In the genomic region with DNA sequence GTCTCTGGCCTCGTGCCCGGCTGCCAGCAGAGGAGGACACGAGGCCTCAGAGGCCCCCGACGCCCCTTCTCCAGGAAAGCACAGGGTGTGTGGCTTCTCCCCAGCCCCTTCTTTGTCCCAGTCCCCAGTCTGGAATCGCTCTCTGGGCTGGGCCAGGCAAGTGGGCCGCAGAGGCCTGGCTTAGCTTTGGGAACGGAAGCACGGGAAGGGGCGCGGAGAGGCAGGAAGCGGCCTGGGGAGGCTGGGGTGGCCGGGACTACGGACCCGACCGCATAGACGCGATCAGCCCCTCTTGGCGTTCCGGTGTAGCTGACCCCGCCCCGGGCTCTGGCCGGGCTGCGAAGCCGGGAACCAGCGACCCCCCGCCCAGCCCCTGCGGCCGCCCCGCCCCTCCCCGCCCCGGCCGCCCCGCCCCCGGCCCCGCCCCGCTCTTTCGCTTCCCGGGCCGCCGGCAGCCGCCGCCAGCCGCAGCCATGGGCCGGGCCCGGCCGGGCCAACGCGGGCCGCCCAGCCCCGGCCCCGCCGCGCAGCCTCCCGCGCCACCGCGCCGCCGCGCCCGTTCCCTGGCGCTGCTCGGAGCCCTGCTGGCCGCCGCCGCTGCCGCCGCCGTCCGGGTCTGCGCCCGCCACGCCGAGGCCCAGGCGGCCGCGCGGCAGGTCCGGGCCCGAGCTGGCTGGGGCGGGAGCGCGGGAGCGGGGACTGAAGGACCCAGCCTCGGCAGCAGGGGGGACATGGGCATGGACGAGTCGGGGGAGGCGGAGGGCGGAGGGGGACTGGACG, we compare ENCODE assay signal across 1 cellular context.
TF ChIP-seq lines count a peak whose summit lies in the region.

Gene SELENON, plus strand, starts transcription at position 436 of the 780 bp plus-strand sequence. Its CDS starts 38 bp downstream, at position 474.

TF ChIP-seq in K562, 482 proteins besides CTCF, POLR2A, EP300 and RAD21 (continued from another document):
- TF ChIP-seq, protein P1, sequence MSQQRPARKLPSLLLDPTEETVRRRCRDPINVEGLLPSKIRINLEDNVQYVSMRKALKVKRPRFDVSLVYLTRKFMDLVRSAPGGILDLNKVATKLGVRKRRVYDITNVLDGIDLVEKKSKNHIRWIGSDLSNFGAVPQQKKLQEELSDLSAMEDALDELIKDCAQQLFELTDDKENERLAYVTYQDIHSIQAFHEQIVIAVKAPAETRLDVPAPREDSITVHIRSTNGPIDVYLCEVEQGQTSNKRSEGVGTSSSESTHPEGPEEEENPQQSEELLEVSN (IDR thresholded peaks at IDR 0.05; ENCODE audit: borderline replicate concordance in 1 of 2, extremely low read depth in 1 of 2, insufficient read depth in 1 of 2, insufficient read length in 1 of 2, low read depth in 1 of 2, low read length in 1 of 2, poor library complexity in 1 of 2, severe bottlenecking in 1 of 2), result peak in 1 of 2 experiments; percentile 83
- TF ChIP-seq RBFOX2 (IDR thresholded peaks at IDR 0.05; ENCODE audit: low read depth, low read length), result peak; percentile 64
- TF ChIP-seq ZBTB7A (IDR thresholded peaks at IDR 0.05; ENCODE audit: borderline replicate concordance, control insufficient read depth, low read depth, low read length), result peak; percentile 35; the same call in 1 of the 2 replicates
- TF ChIP-seq FIP1L1 (IDR thresholded peaks at IDR 0.05; ENCODE audit: low read depth, low read length, poor library complexity, severe bottlenecking), result no peak
- peak; percentile 39; the same call in 1 of the 2 replicates for TF ChIP-seq GABPB1 (CRISPR knock-in tag; IDR thresholded peaks at IDR 0.05)
- TF ChIP-seq ZFX (CRISPR knock-in tag; IDR thresholded peaks at IDR 0.05), result peak; percentile 82
- TF ChIP-seq FOXK2 (conservative IDR thresholded peaks at IDR 0.05 in 1 of 2, IDR thresholded peaks at IDR 0.05 in 1 of 2; ENCODE audit: low read depth in 2 of 2), result no peak
- TF ChIP-seq MTA3 (IDR thresholded peaks at IDR 0.05; ENCODE audit: borderline replicate concordance), result no peak
- no peak for TF ChIP-seq RBM25 (IDR thresholded peaks at IDR 0.05; ENCODE audit: low read depth, low read length, severe bottlenecking)
- peak; percentile 24 for TF ChIP-seq NFIC (IDR thresholded peaks at IDR 0.05)
- TF ChIP-seq RBM34 (IDR thresholded peaks at IDR 0.05; ENCODE audit: borderline replicate concordance, insufficient read depth, low read length), result no peak
- TF ChIP-seq ZC3H4 (CRISPR knock-in tag; IDR thresholded peaks at IDR 0.05; ENCODE audit: borderline replicate concordance), result 0 out of 2 replicates have a peak, but pooled peaks have one; percentile 37
- 0 out of 2 replicates have a peak, but pooled peaks have one; percentile 33 for TF ChIP-seq GATAD2A (IDR thresholded peaks at IDR 0.05)
- TF ChIP-seq POLR2G (IDR thresholded peaks at IDR 0.05; ENCODE audit: low read depth, low read length), result peak; percentile 66
- no peak for TF ChIP-seq MBD1 (CRISPR knock-in tag; IDR thresholded peaks at IDR 0.05)
- peak; percentile 58; the same call in 1 of the 2 replicates for TF ChIP-seq ETV1 (tag; conservative IDR thresholded peaks at IDR 0.05; ENCODE audit: low read depth)
- TF ChIP-seq L3MBTL2 (IDR thresholded peaks at IDR 0.05), result peak; percentile 74
- no peak for TF ChIP-seq MAX (CRISPR knock-in tag; IDR thresholded peaks at IDR 0.05)
- no peak for TF ChIP-seq MEF2D (tag; conservative IDR thresholded peaks at IDR 0.05; ENCODE audit: low read depth)
